ENCODE assay signal across 18 cellular contexts in genomic region chr15:34581043-34581365, GRCh38. TPM values are rescaled to one million over a fixed set of nuclear protein-coding genes. Genes with fewer than 3 reads are reported as not detected.
A peak's percentile ranks its signal among the peaks of the same experiment; 100 is the strongest.
DNase-seq lines count a peak whose midpoint lies in the region; ATAC-seq, FAIRE-seq and TF ChIP-seq lines count a peak whose summit lies in the region.
"Had no signal": no experiment of that assay in that cellular context is flagged by ENCODE, and none has a peak within 500 bp of the region (broad histone marks: within the 10 kb centered on the region; RNA-seq: fewer than 3 reads in every experiment).

No MANE protein-coding gene starts in this region.

- H3K9ac ChIP-seq in HepG2 (ENCODE audit: insufficient read depth, low read depth, low read length), result no peak overlapping the region

- no peak overlapping the region for H3K27ac Mint-ChIP-seq in activated CD4-positive, alpha-beta memory T cell treated with anti-CD3 and anti-CD28 coated beads, Interleukin-2, amount 10 ng/mL, durations not matched to agents 7 days and 5 days
- H3K27ac Mint-ChIP-seq in chondrocyte (ENCODE audit: unreplicated experiment), result no peak overlapping the region
- H3K27ac Mint-ChIP-seq: stimulated activated memory B cell treated with anti-CD40 and anti-IgM and Interleukin-4, amounts not matched to agents 10 μg/mL and 1 μg/mL and 100 μg/mL, for 72 hours had no signal

- peaks cover 69% of the 10 kb centered on the region for H3K4me1 Mint-ChIP-seq in activated CD4-positive, alpha-beta memory T cell treated with anti-CD3 and anti-CD28 coated beads, Interleukin-2, amount 10 ng/mL, durations not matched to agents 7 days and 5 days
- peaks cover 18% of the 10 kb centered on the region for H3K4me1 Mint-ChIP-seq in chondrocyte (ENCODE audit: low read depth)

- H3K4me3 ChIP-seq in HepG2 (replicated peaks in 1 of 3; ENCODE audit: insufficient read depth in 1 of 3, low read depth in 2 of 3, low read length in 3 of 3), result no peak overlapping the region
- H3K4me3 ChIP-seq in right lobe of liver, result no peak overlapping the region
- no peak overlapping the region for H3K4me3 ChIP-seq in left lung
- H3K4me3 ChIP-seq in thyroid gland (replicated peaks in 1 of 3), result no peak overlapping the region
- H3K4me3 ChIP-seq: gastrocnemius medialis, psoas muscle had no signal

- intact Hi-C loops in HepG2 (cut with micrococcal nuclease; ENCODE audit: unreplicated experiment) (no loop called here), right lobe of liver (cut with DNase I) (loop anchor here in 1 of 2 donors (10.0 kb wide), 1 partner anchor 236 kb away; the partner anchor contains the start of genes NOP10 and NUTM1), left lung (cut with DNase I) (no loop called here), thyroid gland (cut with DNase I) (loop anchor here (5.0 to 10.0 kb wide), 2 partner anchors 214 to 346 kb away; partner anchors contain the start of gene LPCAT4)

- ATAC-seq in HepG2, result no peak
- no peak for ATAC-seq in right lobe of liver
- peak; percentile 29 for ATAC-seq in left lung
- ATAC-seq: gastrocnemius medialis; stimulated activated memory B cell treated with anti-CD40 and anti-IgM and Interleukin-4, amounts not matched to agents 10 μg/mL and 1 μg/mL and 100 μg/mL, for 72 hours had no signal

- peak overlapping the region; percentile 86; the same call in 1 of the 2 replicates for H3K4me2 ChIP-seq in HepG2 (ENCODE audit: low read depth, low read length)

- peaks cover 52% of the 10 kb centered on the region for H3K79me2 ChIP-seq in HepG2 (ENCODE audit: insufficient read depth, low read length)

- in situ Hi-C loops in HepG2 (cut with HindIII; ENCODE audit: extremely low pct_ligation_motif_present, low pct_unique_long_range_greater_than_20kb), result loop anchor here (25.0 kb wide), 3 partner anchors 144 to 519 kb away; partner anchors contain the start of genes EMC4 and GOLGA8A

- no peak for TF ChIP-seq POLR2A in HepG2 (IDR thresholded peaks at IDR 0.05; ENCODE audit: insufficient read depth in 1 of 2, low read depth in 2 of 2, low read length in 2 of 2)
- no peak for TF ChIP-seq POLR2A in right lobe of liver (IDR thresholded peaks at IDR 0.05)
- no peak for TF ChIP-seq POLR2A in thyroid gland (IDR thresholded peaks at IDR 0.05)
- no peak for TF ChIP-seq POLR2A in erythroblast (IDR thresholded peaks at IDR 0.05; ENCODE audit: low read length)

- H3K27me3 ChIP-seq in HepG2 (ENCODE audit: control insufficient read depth in 1 of 2, insufficient read depth in 2 of 2, low read length in 2 of 2) (no peaks in the 10 kb centered on the region), right lobe of liver (no peaks in the 10 kb centered on the region), left lung (peaks cover 0 to 42% of the 10 kb centered on the region in 2 donors), thyroid gland (no peaks in the 10 kb centered on the region)
- H3K27me3 ChIP-seq: ascending aorta, gastrocnemius medialis had no signal

- no peak for FAIRE-seq in HepG2 (lab: Jason Lieb, UNC)

- TF ChIP-seq CTCF in HepG2 (CRISPR knock-in tag; IDR thresholded peaks at IDR 0.05) (no peak), right lobe of liver (IDR thresholded peaks at IDR 0.05) (no peak), left lung (IDR thresholded peaks at IDR 0.05) (no peak), thyroid gland (IDR thresholded peaks at IDR 0.05) (no peak), chondrocyte (IDR thresholded peaks at IDR 0.05) (no peak)

- 100% methylated on average over 2 of the region's 9 CpGs for WGBS in HepG2 (ENCODE audit: low lambda C conversion rate)
- no CpG with 5 or more reads among the region's 9 CpGs for WGBS in right lobe of liver (ENCODE audit: insufficient coverage, low coverage, low lambda C conversion rate, missing lambda C conversion rate)
- 15 to 46% methylated on average over 5 of the region's 9 CpGs for WGBS in thyroid gland, 2 donors

- CTCF ChIA-PET in HepG2 (lab: Yijun Ruan, JAX; ENCODE audit: low intra/inter-chr PET ratio, low total read pairs), result no interaction called here
- CTCF ChIA-PET in activated CD4-positive, alpha-beta memory T cell treated with anti-CD3 and anti-CD28 coated beads, Interleukin-2, amount 10 ng/mL, durations not matched to agents 7 days and 5 days (lab: Charles Lee), result interaction anchor here (2.1 kb wide), 1 partner anchor 214 kb away, joined by 4 read pairs; the partner anchor contains the start of gene LPCAT4

- no peak for TF ChIP-seq RAD21 in HepG2 (CRISPR knock-in tag; IDR thresholded peaks at IDR 0.05)

- no peak overlapping the region for H3K27ac ChIP-seq in HepG2 (ENCODE audit: extremely low read length, insufficient read depth, low read length)
- no peak overlapping the region for H3K27ac ChIP-seq in right lobe of liver
- H3K27ac ChIP-seq in left lung, result no peak overlapping the region
- peak overlapping the region; percentile 73 to 96 (median 83) for H3K27ac ChIP-seq in thyroid gland
- H3K27ac ChIP-seq: ascending aorta, coronary artery, gastrocnemius medialis, psoas muscle had no signal

- POLR2A ChIA-PET in HepG2 (lab: Yijun Ruan, JAX), result no interaction called here
- POLR2A ChIA-PET in activated CD4-positive, alpha-beta memory T cell treated with anti-CD3 and anti-CD28 coated beads, Interleukin-2, amount 10 ng/mL, durations not matched to agents 7 days and 5 days (lab: Charles Lee), result interaction anchor here (0.6 to 4.2 kb wide), 4 partner anchors 9 to 480 kb away, joined by 3 to 53 read pairs (median 4); partner anchors contain the start of gene LPCAT4

- H3K4me1 ChIP-seq in HepG2 (ENCODE audit: insufficient read depth, low read length), result peaks cover 57% of the 10 kb centered on the region
- H3K4me1 ChIP-seq in right lobe of liver, result peaks cover 0 to 8% (median 0%) of the 10 kb centered on the region in 4 donors
- peaks cover 0 to 28% of the 10 kb centered on the region in 2 donors for H3K4me1 ChIP-seq in left lung
- H3K4me1 ChIP-seq in thyroid gland, result peaks cover 25 to 32% of the 10 kb centered on the region in 2 donors
- H3K4me1 ChIP-seq: psoas muscle had no signal

- BruUV-seq in HepG2 (replicated peaks; lab: Mats Ljungman, UMichigan), result TSS peak; percentile 28

- H4K20me1 ChIP-seq in HepG2 (ENCODE audit: insufficient read depth, low read length), result peaks cover 6% of the 10 kb centered on the region; the same call in 1 of the 2 replicates

- H3K9me3 ChIP-seq in HepG2 (ENCODE audit: low read length) (no peaks in the 10 kb centered on the region), right lobe of liver (no peaks in the 10 kb centered on the region), left lung (no peaks in the 10 kb centered on the region), thyroid gland (no peaks in the 10 kb centered on the region)
- H3K9me3 ChIP-seq: ascending aorta, gastrocnemius medialis, psoas muscle had no signal

- peak overlapping the region; percentile 94 for H3K4me3 Mint-ChIP-seq in activated CD4-positive, alpha-beta memory T cell treated with anti-CD3 and anti-CD28 coated beads, Interleukin-2, amount 10 ng/mL, durations not matched to agents 7 days and 5 days
- no peak overlapping the region for H3K4me3 Mint-ChIP-seq in chondrocyte (ENCODE audit: unreplicated experiment)

- DNase-seq in HepG2 (ENCODE audit: low spot score) (no peak), right lobe of liver (no peak), left lung (no peak), thyroid gland (peak; percentile 80 to 85), NCI-H510A treated with DMSO at 0.1 percent for 48 hours (lab: John Stamatoyannopoulos, UW) (no peak), chondrocyte (ENCODE audit: low spot score) (no peak), erythroblast (lab: John Stamatoyannopoulos, UW) (no peak)
- no peak for DNase-seq in activated CD4-positive, alpha-beta memory T cell treated with anti-CD3 and anti-CD28 coated beads, Interleukin-2, amount 10 ng/mL, durations not matched to agents 7 days and 5 days
- DNase-seq: gastrocnemius medialis, NCI-H2029 treated with DMSO at 0.1 percent for 48 hours, NCI-H446 treated with DMSO at 0.1 percent for 48 hours, psoas muscle, SHP77, T-helper 9 cell, trophoblast cell had no signal

- H3K9me3 Mint-ChIP-seq in activated CD4-positive, alpha-beta memory T cell treated with anti-CD3 and anti-CD28 coated beads, Interleukin-2, amount 10 ng/mL, durations not matched to agents 7 days and 5 days, result no peaks in the 10 kb centered on the region
- H3K9me3 Mint-ChIP-seq in chondrocyte (ENCODE audit: low read depth), result no peaks in the 10 kb centered on the region
- H3K9me3 Mint-ChIP-seq: stimulated activated memory B cell treated with anti-CD40 and anti-IgM and Interleukin-4, amounts not matched to agents 10 μg/mL and 1 μg/mL and 100 μg/mL, for 72 hours had no signal

- H3K27me3 Mint-ChIP-seq in activated CD4-positive, alpha-beta memory T cell treated with anti-CD3 and anti-CD28 coated beads, Interleukin-2, amount 10 ng/mL, durations not matched to agents 7 days and 5 days, result peaks cover 7% of the 10 kb centered on the region
- H3K27me3 Mint-ChIP-seq in chondrocyte (ENCODE audit: low read depth), result no peaks in the 10 kb centered on the region
- H3K27me3 Mint-ChIP-seq: stimulated activated memory B cell treated with anti-CD40 and anti-IgM and Interleukin-4, amounts not matched to agents 10 μg/mL and 1 μg/mL and 100 μg/mL, for 72 hours had no signal

- no peak overlapping the region for H2AFZ ChIP-seq in HepG2 (ENCODE audit: low read length)

- H3K36me3 Mint-ChIP-seq in activated CD4-positive, alpha-beta memory T cell treated with anti-CD3 and anti-CD28 coated beads, Interleukin-2, amount 10 ng/mL, durations not matched to agents 7 days and 5 days (ENCODE audit: low read depth), result peaks cover 29% of the 10 kb centered on the region
- no peaks in the 10 kb centered on the region for H3K36me3 Mint-ChIP-seq in chondrocyte (ENCODE audit: low read depth)

- no peaks in the 10 kb centered on the region for H3K36me3 ChIP-seq in HepG2 (replicated peaks in 1 of 2; ENCODE audit: control insufficient read depth in 1 of 2, insufficient read depth in 2 of 2, low read length in 2 of 2)
- no peaks in the 10 kb centered on the region for H3K36me3 ChIP-seq in right lobe of liver
- no peaks in the 10 kb centered on the region for H3K36me3 ChIP-seq in left lung
- H3K36me3 ChIP-seq in thyroid gland, result no peaks in the 10 kb centered on the region
- H3K36me3 ChIP-seq: ascending aorta, gastrocnemius medialis had no signal

- TF ChIP-seq EP300 in HepG2 (IDR thresholded peaks at IDR 0.05; ENCODE audit: low read depth in 2 of 2, low read length in 2 of 2) (no peak), HepG2 (CRISPR knock-in tag; IDR thresholded peaks at IDR 0.05; ENCODE audit: borderline replicate concordance) (no peak)

RNA-seq across cellular contexts. Expression of gene GOLGA8B, which starts 2.4 kb away (rescaled TPM):
- total RNA-seq in HepG2 (2016; rRNA removed; fragmentation: Illumina TruSeq; extraction: Trizol) (6.0 and 38.8 TPM in 2 replicates), right lobe of liver (10 to 100 TPM; 21.9 to 53.4 (median 30.8) TPM), left lung (10 to 100 TPM; 45.7 to 56.8 TPM), thyroid gland (100 to 1,000 TPM; 188 to 404 (median 308) TPM), chondrocyte (42.8 to 55.3 TPM (median 52.6 TPM) in 3 replicates)
- 8.7 and 12.0 TPM in 2 replicates for total RNA-seq in HepG2 (2016; cell fraction: cytosol; rRNA removed; fragmentation: Illumina TruSeq; extraction: Trizol; ENCODE audit: low read depth)
- total RNA-seq in HepG2 (2016; cell fraction: insoluble cytoplasmic fraction; rRNA removed; fragmentation: Illumina TruSeq; extraction: Trizol), result 8.1 and 44.9 TPM in 2 replicates
- 3.0 and 5.0 TPM in 2 replicates for total RNA-seq in HepG2 (2016; cell fraction: membrane; rRNA removed; fragmentation: Illumina TruSeq; extraction: Trizol)
- total RNA-seq in HepG2 (2016; cell fraction: nucleus; rRNA removed; fragmentation: Illumina TruSeq; extraction: Trizol), result 71.1 and 101 TPM in 2 replicates
- polyA plus RNA-seq in HepG2 (2011; rRNA removed), result 89.0 and 104 TPM in 2 replicates
- polyA plus RNA-seq in HepG2 (2011; cell fraction: cytosol; rRNA removed), result 13.5 and 14.7 TPM in 2 replicates
- 711 and 815 TPM in 2 replicates for polyA plus RNA-seq in HepG2 (2011; cell fraction: nucleus; rRNA removed)
- polyA plus RNA-seq in HepG2 (2012), result 130 and 139 TPM in 2 replicates
- 0.51 TPM in 2 replicates for polyA plus RNA-seq in HepG2 (2016; cell fraction: cytosol; fragmentation: Illumina TruSeq; extraction: Trizol; ENCODE audit: low read depth)
- 8.9 and 11.6 TPM in 2 replicates for polyA plus RNA-seq in HepG2 (2016; cell fraction: insoluble cytoplasmic fraction; fragmentation: Illumina TruSeq; extraction: Trizol; ENCODE audit: low read depth)
- polyA plus RNA-seq in HepG2 (2016; cell fraction: membrane; fragmentation: Illumina TruSeq; extraction: Trizol; ENCODE audit: low read depth), result 0.92 and 2.1 TPM in 2 replicates
- polyA plus RNA-seq in HepG2 (2016; cell fraction: nucleus; fragmentation: Illumina TruSeq; extraction: Trizol; ENCODE audit: insufficient read depth, low read depth), result 435 and 480 TPM in 2 replicates
- polyA minus RNA-seq in HepG2 (2011; rRNA and poly(A)+ RNA removed; ENCODE audit: low replicate concordance), result 8.7 and 19.2 TPM in 2 replicates
- 3.5 and 5.4 TPM in 2 replicates for polyA minus RNA-seq in HepG2 (2011; cell fraction: cytosol; rRNA and poly(A)+ RNA removed)
- 122 and 148 TPM in 2 replicates for polyA minus RNA-seq in HepG2 (2011; cell fraction: nucleus; rRNA and poly(A)+ RNA removed)
- total RNA-seq in activated CD4-positive, alpha-beta memory T cell treated with anti-CD3 and anti-CD28 coated beads, Interleukin-2, amount 10 ng/mL, durations not matched to agents 7 days and 5 days, result 100 to 1,000 TPM; 252 to 258 TPM

Comparison
In these comparisons a context has a peak if more than half of its experiments do, and no peak if none do; other contexts are left out.
1. DNase-seq: peak in thyroid gland (2 of 2); none in HepG2 (single experiment), right lobe of liver (0 of 3), activated CD4-positive, alpha-beta memory T cell treated with anti-CD3 and anti-CD28 coated beads, Interleukin-2, amount 10 ng/mL, durations not matched to agents 7 days and 5 days (single experiment), left lung (0 of 2), NCI-H510A treated with DMSO at 0.1 percent for 48 hours (single experiment), chondrocyte (single experiment) and erythroblast (0 of 2).
2. H3K27ac ChIP-seq: peak in thyroid gland (3 of 3); none in HepG2 (single experiment), right lobe of liver (0 of 3) and left lung (0 of 2).